ENCODE assay signal across 33 cellular contexts in the genomic region with DNA sequence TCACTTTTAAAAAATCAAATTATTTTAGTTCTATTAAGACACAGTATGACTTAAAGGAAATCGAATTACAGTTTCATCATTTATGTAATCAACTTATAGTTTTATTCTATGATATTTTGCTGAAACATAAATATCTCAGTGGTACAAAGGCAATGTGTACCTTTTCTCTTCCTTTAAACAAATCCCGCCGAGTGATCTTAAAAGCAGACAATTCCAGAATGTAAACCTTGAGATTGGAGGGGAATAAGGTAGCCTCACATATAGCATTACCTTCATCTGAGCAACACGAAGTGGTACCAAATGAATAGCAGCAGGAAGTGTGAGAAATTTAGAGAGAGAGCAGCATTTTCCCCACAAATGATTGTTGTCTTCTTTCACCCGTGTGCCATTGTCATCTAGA.
"Had no signal": no experiment of that assay in that cellular context is flagged by ENCODE, and none has a peak within 500 bp of the region (broad histone marks: within the 10 kb centered on the region; RNA-seq: fewer than 3 reads in every experiment).

No MANE protein-coding gene starts in this region.

- ATAC-seq: activated naive CD4-positive, alpha-beta T cell treated with anti-CD3 and anti-CD28 coated beads, Interleukin-2, amount 50 U/mL, for 72 hours; activated naive CD8-positive, alpha-beta T cell treated with anti-CD3 and anti-CD28 coated beads, Interleukin-2, amount 50 U/mL, for 24 hours; activated T-cell treated with anti-CD3 and anti-CD28 coated beads, Interleukin-2, amount 50 U/mL, for 72 hours; activated T-helper 17 cell treated with anti-CD3 and anti-CD28 coated beads, Interleukin-2, amount 50 U/mL, for 72 hours; body of pancreas had no signal

- FAIRE-seq: astrocyte, bronchial epithelial cell, colon had no signal

- H3K9me3 ChIP-seq: adrenal gland, ascending aorta, body of pancreas, breast epithelium, colonic mucosa had no signal

- H3K4me3 ChIP-seq: adrenal gland, ascending aorta, body of pancreas, breast epithelium, cardiac muscle cell, colonic mucosa had no signal

- H3K36me3 ChIP-seq: adrenal gland, ascending aorta, brain microvascular endothelial cell, breast epithelium, cardiac muscle cell, colonic mucosa had no signal

- DNase-seq: activated effector memory CD4-positive, alpha-beta T cell treated with anti-CD3 and anti-CD28 coated beads, Interleukin-2, amount 50 U/mL, for 16 hours; activated effector memory CD4-positive, alpha-beta T cell treated with Interleukin-2 at 50 U/mL for 16 hours; activated gamma-delta T cell; activated gamma-delta T cell treated with Interleukin-2 at 50 U/mL for 16 hours; activated naive CD4-positive, alpha-beta T cell; activated naive CD4-positive, alpha-beta T cell treated with anti-CD3 and anti-CD28 coated beads for 36 hours; activated naive CD4-positive, alpha-beta T cell treated with anti-CD3 and anti-CD28 coated beads, Interleukin-2, amount 10 ng/mL, durations not matched to agents 7 days and 5 days; activated naive CD4-positive, alpha-beta T cell treated with anti-CD3 and anti-CD28 coated beads, Interleukin-2, amount 50 U/mL, for 16 hours; activated naive CD4-positive, alpha-beta T cell treated with Interleukin-2 at 50 U/mL for 16 hours; activated naive CD8-positive, alpha-beta T cell treated with anti-CD3 and anti-CD28 coated beads for 36 hours; activated naive CD8-positive, alpha-beta T cell treated with anti-CD3 and anti-CD28 coated beads, Interleukin-2, amount 10 ng/mL, durations not matched to agents 7 days and 5 days; activated naive CD8-positive, alpha-beta T cell treated with anti-CD3 and anti-CD28 coated beads, Interleukin-2, amount 50 U/mL, for 24 hours; activated T-cell treated with anti-CD3 and anti-CD28 coated beads, Interleukin-2, amount 50 U/mL, for 48 hours; activated T-cell treated with anti-CD3 and anti-CD28 coated beads, Interleukin-2, amount 50 U/mL, for 72 hours; adrenal gland; amniotic stem cell; amygdala; anterior cingulate cortex; aorta; body of pancreas; brain microvascular endothelial cell; caudate nucleus; central memory CD4-positive, alpha-beta T cell; cerebellar nuclear complex; colonic mucosa had no signal

- H3K4me1 ChIP-seq: adrenal gland, ascending aorta, body of pancreas, breast epithelium, colonic mucosa had no signal

- H3K27me3 ChIP-seq: adrenal gland, ascending aorta, body of pancreas, brain microvascular endothelial cell, breast epithelium, cardiac muscle cell, colonic mucosa had no signal

- H3K27ac ChIP-seq: adrenal gland, ascending aorta, body of pancreas, brain microvascular endothelial cell, breast epithelium, cardiac muscle cell, colonic mucosa had no signal
